30 cellular contexts compared by ENCODE assay signal in genomic region chr15:80003934-80004472, GRCh38. TPM values are rescaled to one million over a fixed set of nuclear protein-coding genes. Genes with fewer than 3 reads are reported as not detected.
DNase-seq lines count a peak whose midpoint lies in the region; ATAC-seq and TF ChIP-seq lines count a peak whose summit lies in the region.
"Had no signal": no experiment of that assay in that cellular context is flagged by ENCODE, and none has a peak within 500 bp of the region (broad histone marks: within the 10 kb centered on the region; RNA-seq: fewer than 3 reads in every experiment).

No MANE protein-coding gene starts in this region.

- no TSS peak for BruUV-seq in mammary epithelial cell (replicated peaks; lab: Mats Ljungman, UMichigan)
- BruUV-seq in MCF 10A (replicated peaks; lab: Mats Ljungman, UMichigan): no TSS peak

- H3K36me3 Mint-ChIP-seq in MCF 10A (ENCODE audit: insufficient read depth, unreplicated experiment) (no peaks in the 10 kb centered on the region), endothelial cell (ENCODE audit: low read depth, unreplicated experiment) (no peaks in the 10 kb centered on the region)
- H3K36me3 Mint-ChIP-seq: activated CD8-positive, alpha-beta memory T cell treated with anti-CD3 and anti-CD28 coated beads, Interleukin-2, amount 10 ng/mL, durations not matched to agents 7 days and 5 days had no signal

- no peaks in the 10 kb centered on the region for H3K4me1 ChIP-seq in mammary epithelial cell (ENCODE audit: insufficient read depth, low read length)
- H3K4me1 ChIP-seq: prostate gland, sigmoid colon, stomach had no signal

- H3K27me3 ChIP-seq in mammary epithelial cell (ENCODE audit: insufficient read depth, low read length): no peaks in the 10 kb centered on the region
- H3K27me3 ChIP-seq: BLaER1 treated with 17β-estradiol and CSF1 and Interleukin-3, amounts not matched to agents 10 nM and 100 nM; sigmoid colon; stomach; thyroid gland had no signal

- no peaks in the 10 kb centered on the region for H4K20me1 ChIP-seq in mammary epithelial cell (ENCODE audit: insufficient read depth, low read length)
- H4K20me1 ChIP-seq: BLaER1 treated with 17β-estradiol and CSF1 and Interleukin-3, amounts not matched to agents 10 nM and 100 nM had no signal

- no peak for TF ChIP-seq CTCF in mammary epithelial cell (conservative IDR thresholded peaks at IDR 0.05 in 1 of 2, IDR thresholded peaks at IDR 0.05 in 1 of 2; ENCODE audit: extremely low read depth in 1 of 2, insufficient read depth in 1 of 2, low read depth in 1 of 2, low read length in 2 of 2)
- TF ChIP-seq CTCF in MCF 10A (IDR thresholded peaks at IDR 0.05; ENCODE audit: unreplicated experiment): no peak
- TF ChIP-seq CTCF in endothelial cell (IDR thresholded peaks at IDR 0.05; ENCODE audit: unreplicated experiment): no peak

- POLR2A ChIA-PET in MCF 10A (lab: Yijun Ruan, JAX): interaction anchor here (0.6 kb wide), 1 partner anchor 187 kb away, joined by 3 read pairs; no protein-coding TSS in a partner anchor

- no peak overlapping the region for H3K4me2 ChIP-seq in mammary epithelial cell (ENCODE audit: insufficient read depth, low read depth, low read length)
- H3K4me2 ChIP-seq: BLaER1 treated with 17β-estradiol and CSF1 and Interleukin-3, amounts not matched to agents 10 nM and 100 nM; KMS-11 had no signal

- no peaks in the 10 kb centered on the region for H3K79me2 ChIP-seq in mammary epithelial cell (ENCODE audit: insufficient read depth, low read length)

- ATAC-seq in GM19455 (IDR thresholded peaks at IDR 0.05; ENCODE audit: unreplicated experiment): no peak
- ATAC-seq: activated CD8-positive, alpha-beta memory T cell treated with anti-CD3 and anti-CD28 coated beads, Interleukin-2, amount 10 ng/mL, durations not matched to agents 7 days and 5 days; GM12878 had no signal

- 97% methylated on average over 6 of the region's 6 CpGs for WGBS in mammary epithelial cell (ENCODE audit: low coverage, missing lambda C conversion rate)

- CTCF ChIA-PET in mammary epithelial cell (lab: Charles Lee; ENCODE audit: low non-redundant PET): no interaction called here
- CTCF ChIA-PET in MCF 10A (lab: Yijun Ruan, JAX): no interaction called here

- H3K4me3 Mint-ChIP-seq in MCF 10A (ENCODE audit: unreplicated experiment) (no peak overlapping the region), endothelial cell (ENCODE audit: unreplicated experiment) (no peak overlapping the region)
- H3K4me3 Mint-ChIP-seq: activated CD4-positive, alpha-beta T cell treated with anti-CD3 and anti-CD28 coated beads, Interleukin-2, amount 10 ng/mL, durations not matched to agents 24 days and 14 days; activated CD8-positive, alpha-beta memory T cell treated with anti-CD3 and anti-CD28 coated beads, Interleukin-2, amount 10 ng/mL, durations not matched to agents 7 days and 5 days; HFFc6 had no signal

- H3K9me3 ChIP-seq in mammary epithelial cell (replicated peaks; ENCODE audit: insufficient read depth, low read length): no peaks in the 10 kb centered on the region
- H3K9me3 ChIP-seq: prostate gland, sigmoid colon, stomach, thyroid gland had no signal

- H3K36me3 ChIP-seq in mammary epithelial cell (ENCODE audit: insufficient read depth, low read length): no peaks in the 10 kb centered on the region
- H3K36me3 ChIP-seq: BLaER1 treated with 17β-estradiol and CSF1 and Interleukin-3, amounts not matched to agents 10 nM and 100 nM; prostate gland; sigmoid colon; stomach; thyroid gland had no signal

- H3K27me3 Mint-ChIP-seq in MCF 10A (ENCODE audit: insufficient read depth, unreplicated experiment) (no peaks in the 10 kb centered on the region), endothelial cell (ENCODE audit: unreplicated experiment) (peaks cover 3% of the 10 kb centered on the region)
- H3K27me3 Mint-ChIP-seq: activated CD4-positive, alpha-beta T cell treated with anti-CD3 and anti-CD28 coated beads, Interleukin-2, amount 10 ng/mL, durations not matched to agents 24 days and 14 days; activated CD8-positive, alpha-beta memory T cell treated with anti-CD3 and anti-CD28 coated beads, Interleukin-2, amount 10 ng/mL, durations not matched to agents 7 days and 5 days had no signal

- intact Hi-C loops in mammary epithelial cell (cut with micrococcal nuclease): no loop called here
- intact Hi-C loops in MCF 10A (cut with micrococcal nuclease): no loop called here

- H3K4me3 ChIP-seq in mammary epithelial cell (replicated peaks in 1 of 3; ENCODE audit: insufficient read depth in 1 of 3, low read depth in 2 of 3, low read length in 3 of 3): no peak overlapping the region
- H3K4me3 ChIP-seq: BLaER1 treated with 17β-estradiol and CSF1 and Interleukin-3, amounts not matched to agents 10 nM and 100 nM; coronary artery; GM12878; prostate gland; sigmoid colon; stomach; thyroid gland had no signal

- H2AFZ ChIP-seq in mammary epithelial cell (ENCODE audit: low read depth, low read length): peak overlapping the region; percentile 37

- dilution Hi-C loops in mammary epithelial cell (cut with HindIII; ENCODE audit: low sequenced_read_pairs): no loop called here

- DNase-seq in mammary epithelial cell (no peak), MCF 10A (ENCODE audit: unreplicated experiment) (no peak), KBM-7 (peak; percentile 58), endothelial cell (ENCODE audit: low spot score) (no peak), OCI-M1 (lab: John Stamatoyannopoulos, UW) (no peak), AG20443 (ENCODE audit: low spot score) (no peak)
- DNase-seq: activated CD4-positive, alpha-beta T cell treated with anti-CD3 and anti-CD28 coated beads, Interleukin-2, amount 10 ng/mL, durations not matched to agents 24 days and 14 days; activated CD8-positive, alpha-beta memory T cell treated with anti-CD3 and anti-CD28 coated beads, Interleukin-2, amount 10 ng/mL, durations not matched to agents 7 days and 5 days; activated T-cell treated with anti-CD3 and anti-CD28 coated beads, Interleukin-2, amount 50 U/mL, for 48 hours; caudate nucleus; DMS153; effector memory CD4-positive, alpha-beta T cell; HFFc6; MM.1S; NCI-H1417 treated with DMSO at 0.1 percent for 48 hours; NCI-H2029 treated with DMSO at 0.1 percent for 48 hours; NCI-H2227 treated with DMSO at 0.1 percent for 48 hours; NCI-H526; SHP77 treated with DMSO at 0.1 percent for 48 hours; sigmoid colon; stimulated activated CD4-positive, alpha-beta T cell treated with anti-CD3 and anti-CD28 coated beads, Interleukin-4, amount 100 ng/mL, for 1 hour; stomach; thyroid gland had no signal

- H3K4me1 Mint-ChIP-seq in MCF 10A (ENCODE audit: insufficient read depth, unreplicated experiment): peaks cover 6% of the 10 kb centered on the region
- peaks cover 8% of the 10 kb centered on the region for H3K4me1 Mint-ChIP-seq in endothelial cell (ENCODE audit: unreplicated experiment)
- H3K4me1 Mint-ChIP-seq: activated CD4-positive, alpha-beta T cell treated with anti-CD3 and anti-CD28 coated beads, Interleukin-2, amount 10 ng/mL, durations not matched to agents 24 days and 14 days had no signal

- H3K9me3 Mint-ChIP-seq in MCF 10A (ENCODE audit: unreplicated experiment): peaks cover 7% of the 10 kb centered on the region
- H3K9me3 Mint-ChIP-seq in endothelial cell (ENCODE audit: unreplicated experiment): no peaks in the 10 kb centered on the region
- H3K9me3 Mint-ChIP-seq: activated CD4-positive, alpha-beta T cell treated with anti-CD3 and anti-CD28 coated beads, Interleukin-2, amount 10 ng/mL, durations not matched to agents 24 days and 14 days; HFFc6 had no signal

- in situ Hi-C loops in mammary epithelial cell (cut with MboI; ENCODE audit: low sequenced_read_pairs in 2 of 2): no loop called here
- in situ Hi-C loops in KBM-7 (cut with MboI; ENCODE audit: low pct_unique_long_range_greater_than_20kb, low sequenced_read_pairs): no loop called here

- H3K27ac Mint-ChIP-seq in MCF 10A (ENCODE audit: low read depth, unreplicated experiment): no peak overlapping the region
- peak overlapping the region; percentile 13 for H3K27ac Mint-ChIP-seq in endothelial cell (ENCODE audit: unreplicated experiment)
- H3K27ac Mint-ChIP-seq: activated CD4-positive, alpha-beta T cell treated with anti-CD3 and anti-CD28 coated beads, Interleukin-2, amount 10 ng/mL, durations not matched to agents 24 days and 14 days; activated CD8-positive, alpha-beta memory T cell treated with anti-CD3 and anti-CD28 coated beads, Interleukin-2, amount 10 ng/mL, durations not matched to agents 7 days and 5 days; HFFc6 had no signal

- no peak overlapping the region for H3K9ac ChIP-seq in mammary epithelial cell (ENCODE audit: insufficient read depth, low read length)
- H3K9ac ChIP-seq: BLaER1 treated with 17β-estradiol and CSF1 and Interleukin-3, amounts not matched to agents 10 nM and 100 nM; KMS-11 had no signal

- no peak overlapping the region for H3K27ac ChIP-seq in mammary epithelial cell (ENCODE audit: insufficient read depth, low read depth, low read length)
- H3K27ac ChIP-seq: coronary artery, KMS-11, prostate gland, sigmoid colon, stomach, thyroid gland had no signal

RNA-seq across cellular contexts. Expression of gene BCL2A1, which starts 33.0 kb away (rescaled TPM):
- total RNA-seq in mammary epithelial cell (under 1 TPM in 1 of 2 donors, not detected in 1; 0.78 TPM), MCF 10A (2022) (not detected in 2 replicates), endothelial cell (ENCODE audit: unreplicated experiment) (2.1 TPM)
- polyA plus RNA-seq in mammary epithelial cell: 0.06 TPM
- not detected for polyA minus RNA-seq in mammary epithelial cell
- total RNA-seq: fibroblast of villous mesenchyme had no signal

RNA-seq across cellular contexts. Expression of gene ZFAND6, which starts 55.5 kb away (rescaled TPM):
- total RNA-seq in mammary epithelial cell (100 to 1,000 TPM in 1 of 2 donors, 10 to 100 TPM in 1; 52.7 to 102 TPM), MCF 10A (2022) (57.6 and 59.5 TPM in 2 replicates), endothelial cell (ENCODE audit: unreplicated experiment) (77.3 TPM)
- 71.8 TPM for polyA plus RNA-seq in mammary epithelial cell
- polyA minus RNA-seq in mammary epithelial cell: 6.9 TPM
